20 cellular contexts compared by ENCODE assay signal in the genomic region with DNA sequence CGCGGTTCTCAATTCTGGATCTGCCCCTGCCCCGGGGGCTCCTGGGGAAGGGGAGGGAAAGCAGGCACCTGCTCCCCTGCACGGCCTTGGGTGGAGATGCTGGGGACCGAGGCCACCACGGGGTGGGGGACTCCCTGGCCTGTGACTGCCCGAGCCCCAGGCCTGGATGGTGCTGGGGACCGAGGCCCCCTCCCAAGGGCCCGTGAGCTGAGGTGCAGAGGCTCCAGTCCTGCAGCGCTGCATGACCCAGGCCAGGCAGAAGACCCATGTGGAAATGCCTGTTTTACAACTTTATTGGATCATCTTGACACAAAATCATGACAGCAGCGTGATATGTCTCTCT.
"Had no signal": no experiment of that assay in that cellular context is flagged by ENCODE, and none has a peak within 500 bp of the region (broad histone marks: within the 10 kb centered on the region; RNA-seq: fewer than 3 reads in every experiment).

No MANE protein-coding gene starts in this region.

- H3K27ac ChIP-seq: heart right ventricle, left ventricle myocardium inferior, ovary, right atrium auricular region, right lobe of liver, testis, thyroid gland, uterus had no signal

- H3K4me3 ChIP-seq: heart right ventricle, left ventricle myocardium inferior, ovary, right atrium auricular region, right lobe of liver, smooth muscle cell, testis, thyroid gland, uterus had no signal

- H3K4me2 ChIP-seq: smooth muscle cell had no signal

- DNase-seq: heart right ventricle; kidney; left ventricle myocardium inferior; mesendoderm; naive B cell; natural killer cell; ovary; stimulated activated CD4-positive, alpha-beta T cell treated with anti-CD3 and anti-CD28 coated beads, Interleukin-1b, Interleukin-23, amount 100 ng/mL, for 48 hours; stimulated activated CD4-positive, alpha-beta T cell treated with anti-CD3 and anti-CD28 coated beads, Interleukin-2, amount 100 ng/mL, for 48 hours; stimulated activated naive CD4-positive, alpha-beta T cell; testis; thyroid gland; trophoblast cell; uterus had no signal

- H3K9me3 ChIP-seq: left ventricle myocardium inferior, ovary, right atrium auricular region, right lobe of liver, testis, thyroid gland, uterus had no signal

- H3K27me3 Mint-ChIP-seq: naive B cell; progenitor cell of endocrine pancreas; stimulated activated naive CD8-positive, alpha-beta T cell treated with anti-CD3 and anti-CD28 coated beads, Interleukin-15, Interleukin-2, amounts not matched to agents 100 ng/mL and 50 ng/mL, for 24 hours had no signal

- H3K27me3 ChIP-seq: heart right ventricle, ovary, right atrium auricular region, right lobe of liver, testis, thyroid gland, uterus had no signal

- H3K27ac Mint-ChIP-seq: mesothelial cell of epicardium; natural killer cell; progenitor cell of endocrine pancreas; stimulated activated naive CD8-positive, alpha-beta T cell treated with anti-CD3 and anti-CD28 coated beads, Interleukin-15, Interleukin-2, amounts not matched to agents 100 ng/mL and 50 ng/mL, for 24 hours had no signal

- H3K36me3 Mint-ChIP-seq: natural killer cell had no signal

- H3K4me3 Mint-ChIP-seq: mesothelial cell of epicardium; naive B cell; natural killer cell; stimulated activated naive CD8-positive, alpha-beta T cell treated with anti-CD3 and anti-CD28 coated beads, Interleukin-15, Interleukin-2, amounts not matched to agents 100 ng/mL and 50 ng/mL, for 24 hours had no signal

- ATAC-seq: heart right ventricle, natural killer cell, right lobe of liver had no signal

- H3K4me1 ChIP-seq: testis had no signal

- H3K9me3 Mint-ChIP-seq: mesothelial cell of epicardium; natural killer cell; stimulated activated naive CD8-positive, alpha-beta T cell treated with anti-CD3 and anti-CD28 coated beads, Interleukin-15, Interleukin-2, amounts not matched to agents 100 ng/mL and 50 ng/mL, for 24 hours had no signal

- H3K36me3 ChIP-seq: ovary, uterus had no signal
